Comparison of ENCODE assay signal across 8 cellular contexts in the genomic region with DNA sequence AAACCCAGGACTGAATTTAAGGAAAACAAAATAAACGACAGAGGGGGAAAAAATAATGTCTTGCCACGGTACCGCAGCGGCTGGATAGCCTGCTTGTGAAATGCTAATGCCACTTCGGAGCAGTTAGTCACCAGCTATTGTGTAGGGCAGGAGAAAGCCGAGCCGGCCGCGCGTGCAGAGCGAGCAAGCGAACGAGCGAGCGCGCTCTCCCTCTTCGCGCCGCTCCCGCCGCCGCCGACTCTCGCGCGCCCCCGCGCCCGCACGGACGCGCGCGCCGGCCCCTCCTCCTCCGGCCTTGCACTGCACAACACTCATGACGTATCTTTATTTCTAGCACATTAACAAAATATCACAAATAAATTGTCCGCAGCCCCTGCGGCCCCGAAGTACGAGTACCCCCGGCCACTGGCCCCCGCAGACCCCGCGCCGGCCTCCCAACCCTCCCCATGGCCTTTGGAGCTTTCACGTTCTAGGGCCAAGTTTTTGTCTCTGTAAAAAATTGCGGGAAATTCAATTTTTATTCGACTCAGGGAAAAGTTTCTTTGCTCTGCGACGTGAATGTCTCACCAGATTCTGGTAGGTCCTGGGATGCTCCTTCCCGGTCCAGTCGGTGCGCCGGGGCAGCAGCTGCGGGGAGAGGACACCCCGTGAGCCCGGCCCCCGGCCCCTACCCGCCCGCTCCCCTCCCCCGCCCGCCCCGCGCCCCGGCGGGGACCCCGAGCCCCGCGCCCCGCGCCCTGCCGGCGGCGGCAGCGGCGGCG.
A peak's percentile ranks its signal among the peaks of the same experiment; 100 is the strongest.
DNase-seq lines count a peak whose midpoint lies in the region; ATAC-seq and TF ChIP-seq lines count a peak whose summit lies in the region.

No MANE protein-coding gene starts in this region.

- H3K4me3 ChIP-seq in astrocyte of the cerebellum (ENCODE audit: low read depth, low read length) = peak overlapping the region; percentile 74

- no peak for TF ChIP-seq CTCF in astrocyte of the cerebellum (IDR thresholded peaks at IDR 0.05; ENCODE audit: low read depth, low read length, missing control alignments)

- in situ Hi-C loops in astrocyte of the cerebellum (cut with HindIII; ENCODE audit: low sequenced_read_pairs) = no loop called here

- peak; percentile 48 for ATAC-seq in GM18511 (IDR thresholded peaks at IDR 0.05; ENCODE audit: unreplicated experiment)
- peak; percentile 43 for ATAC-seq in HG02981 (IDR thresholded peaks at IDR 0.05; ENCODE audit: unreplicated experiment)

- DNase-seq in NCI-H2029 (lab: John Stamatoyannopoulos, UW) (peak; percentile 88), T-helper 9 cell (peak; percentile 78), astrocyte of the cerebellum (ENCODE audit: low read depth) (peak; percentile 87), hippocampal formation (lab: John Stamatoyannopoulos, UW) (peak; percentile 85 to 93), retina (peak; percentile 92), OCI-M2 (lab: John Stamatoyannopoulos, UW; ENCODE audit: unreplicated experiment) (no peak)
